In the genomic region with DNA sequence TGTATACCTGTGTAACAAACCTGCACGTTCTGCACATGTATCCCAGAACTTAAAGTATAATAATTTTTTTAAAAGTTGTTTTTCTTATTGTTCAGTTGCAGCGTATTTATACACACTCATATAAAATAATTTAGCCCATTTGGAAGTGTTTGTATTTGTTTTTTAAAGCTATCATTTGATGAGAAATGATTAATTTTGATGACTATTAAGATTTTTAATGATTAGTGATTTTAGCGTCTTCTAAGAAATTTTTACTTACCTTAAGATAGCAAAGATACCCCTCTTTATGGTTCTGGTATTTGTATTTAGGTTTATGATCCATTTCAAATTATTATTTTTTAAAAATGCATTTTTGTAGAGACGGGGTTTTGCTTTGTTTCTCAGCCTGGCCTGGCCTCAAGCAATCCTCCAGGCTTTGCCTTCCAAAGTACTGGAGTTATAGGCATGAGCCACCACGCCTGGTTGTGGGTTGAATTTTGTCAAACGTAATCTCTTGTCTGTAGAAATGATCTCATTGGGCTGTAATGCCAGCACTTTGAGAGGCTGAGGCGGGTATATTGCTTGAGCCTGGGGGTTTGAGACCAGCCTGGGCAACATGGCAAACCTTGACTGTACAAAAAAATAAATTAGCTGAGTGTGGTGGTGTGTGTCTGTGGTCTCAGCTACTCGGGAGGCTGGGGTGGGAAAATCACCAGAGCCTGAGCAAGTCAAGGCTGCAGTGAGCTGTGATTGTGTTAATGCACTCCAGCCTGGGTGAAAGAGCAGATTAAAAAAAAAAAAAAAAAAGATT, we compare ENCODE assay signal across 14 cellular contexts. TPM values are rescaled to one million over a fixed set of nuclear protein-coding genes. Genes with fewer than 3 reads are reported as not detected.
A peak's percentile ranks its signal among the peaks of the same experiment; 100 is the strongest.
DNase-seq lines count a peak whose midpoint lies in the region; ATAC-seq, FAIRE-seq and TF ChIP-seq lines count a peak whose summit lies in the region.
"Had no signal": no experiment of that assay in that cellular context is flagged by ENCODE, and none has a peak within 500 bp of the region (broad histone marks: within the 10 kb centered on the region; RNA-seq: fewer than 3 reads in every experiment).

No MANE protein-coding gene starts in this region.

- intact Hi-C loops in vagina (cut with DNase I), result no loop called here

- H3K27me3 Mint-ChIP-seq in astrocyte (ENCODE audit: low read depth, unreplicated experiment), result no peaks in the 10 kb centered on the region
- H3K27me3 Mint-ChIP-seq: activated naive CD8-positive, alpha-beta T cell had no signal

- peaks cover 98% of the 10 kb centered on the region for H3K79me2 ChIP-seq in astrocyte (ENCODE audit: insufficient read depth, low read length)

- DNase-seq in AG10803 (ENCODE audit: low read depth), result peak; percentile 33
- DNase-seq in HK-2 (ENCODE audit: unreplicated experiment), result peak; percentile 1
- peak; percentile 60 for DNase-seq in astrocyte (ENCODE audit: low read depth)
- DNase-seq in left lobe of liver (ENCODE audit: low spot score), result no peak
- no peak for DNase-seq in NCI-H128 (lab: John Stamatoyannopoulos, UW; ENCODE audit: unreplicated experiment)
- no peak for DNase-seq in stimulated activated naive CD8-positive, alpha-beta T cell treated with anti-CD3 and anti-CD28 coated beads, Interleukin-15, Interleukin-2, amounts not matched to agents 100 U/mL and 50 U/mL, for 24 hours
- no peak for DNase-seq in vagina (ENCODE audit: extremely low spot score in 2 of 2)
- DNase-seq: activated CD8-positive, alpha-beta memory T cell treated with anti-CD3 and anti-CD28 coated beads, Interleukin-2, amount 50 U/mL, for 4 hours; AML-193 had no signal

- TF ChIP-seq POLR2A in vagina (IDR thresholded peaks at IDR 0.05), result no peak

- H3K36me3 Mint-ChIP-seq in astrocyte (ENCODE audit: low read depth, unreplicated experiment), result no peaks in the 10 kb centered on the region
- H3K36me3 Mint-ChIP-seq: activated naive CD8-positive, alpha-beta T cell had no signal

- FAIRE-seq in astrocyte (lab: Jason Lieb, UNC), result no peak
- FAIRE-seq: H54 had no signal

- TF ChIP-seq CTCF in AG10803 (conservative IDR thresholded peaks at IDR 0.05; ENCODE audit: low read length), result no peak
- no peak for TF ChIP-seq CTCF in astrocyte (IDR thresholded peaks at IDR 0.05; ENCODE audit: insufficient read depth, low read depth, low read length)
- no peak for TF ChIP-seq CTCF in vagina (IDR thresholded peaks at IDR 0.05)

- H3K27me3 ChIP-seq in astrocyte (ENCODE audit: insufficient read depth, low read length), result no peaks in the 10 kb centered on the region
- no peaks in the 10 kb centered on the region for H3K27me3 ChIP-seq in vagina

- H3K4me3 Mint-ChIP-seq in astrocyte (ENCODE audit: unreplicated experiment), result no peak overlapping the region
- H3K4me3 Mint-ChIP-seq: activated naive CD8-positive, alpha-beta T cell had no signal

- peaks cover 23% of the 10 kb centered on the region for H3K4me1 Mint-ChIP-seq in astrocyte (ENCODE audit: low read depth, unreplicated experiment)

- no peak overlapping the region for H3K9ac ChIP-seq in astrocyte (ENCODE audit: low read length)

- H3K36me3 ChIP-seq in astrocyte (ENCODE audit: insufficient read depth, low read length) (no peaks in the 10 kb centered on the region), vagina (no peaks in the 10 kb centered on the region)

- H2AFZ ChIP-seq in astrocyte (ENCODE audit: low read depth, low read length), result no peak overlapping the region

- no peaks in the 10 kb centered on the region for H3K9me3 Mint-ChIP-seq in astrocyte (ENCODE audit: unreplicated experiment)

- H3K4me3 ChIP-seq in AG10803 (ENCODE audit: low read length) (no peak overlapping the region), astrocyte (ENCODE audit: insufficient read depth, low read depth, low read length) (no peak overlapping the region), vagina (no peak overlapping the region)

- H3K4me1 ChIP-seq in astrocyte (ENCODE audit: insufficient read depth, low read length) (no peaks in the 10 kb centered on the region), vagina (peaks cover 6% of the 10 kb centered on the region)

- ATAC-seq in left lobe of liver, result peak; percentile 22
- ATAC-seq in GM18870 (IDR thresholded peaks at IDR 0.05; ENCODE audit: unreplicated experiment), result no peak
- no peak for ATAC-seq in stimulated activated naive CD8-positive, alpha-beta T cell treated with anti-CD3 and anti-CD28 coated beads, Interleukin-15, Interleukin-2, amounts not matched to agents 100 U/mL and 50 U/mL, for 24 hours
- ATAC-seq: activated CD4-positive, CD25-positive, alpha-beta regulatory T cell treated with anti-CD3 and anti-CD28 coated beads, Interleukin-2, amount 50 U/mL, for 24 hours; esophagus mucosa had no signal

- peaks cover 80% of the 10 kb centered on the region for H4K20me1 ChIP-seq in astrocyte (ENCODE audit: insufficient read depth, low read length)

- H3K27ac ChIP-seq in astrocyte (ENCODE audit: low read depth, low read length) (no peak overlapping the region), vagina (no peak overlapping the region)

- peak overlapping the region; percentile 93 for H3K27ac Mint-ChIP-seq in astrocyte (ENCODE audit: unreplicated experiment)
- H3K27ac Mint-ChIP-seq: activated naive CD8-positive, alpha-beta T cell had no signal

- no peak overlapping the region for H3K4me2 ChIP-seq in astrocyte (ENCODE audit: low read length)

- no peaks in the 10 kb centered on the region for H3K9me3 ChIP-seq in astrocyte (ENCODE audit: insufficient read depth, low read depth, low read length)
- H3K9me3 ChIP-seq in vagina, result no peaks in the 10 kb centered on the region

RNA-seq across cellular contexts. Expression of a gene that starts 26.9 kb away (rescaled TPM):
- total RNA-seq in astrocyte (54.9 and 59.4 TPM in 2 replicates), left lobe of liver (17.2 TPM), vagina (34.4 TPM)

Comparison
In these comparisons a context has a peak if more than half of its experiments do, and no peak if none do; other contexts are left out.
1. DNase-seq: peak in AG10803 (single experiment), HK-2 (single experiment) and astrocyte (single experiment); none in left lobe of liver (single experiment), NCI-H128 (single experiment), stimulated activated naive CD8-positive, alpha-beta T cell treated with anti-CD3 and anti-CD28 coated beads, Interleukin-15, Interleukin-2, amounts not matched to agents 100 U/mL and 50 U/mL, for 24 hours (single experiment) and vagina (0 of 2).